8 cellular contexts compared by ENCODE assay signal in the genomic region with DNA sequence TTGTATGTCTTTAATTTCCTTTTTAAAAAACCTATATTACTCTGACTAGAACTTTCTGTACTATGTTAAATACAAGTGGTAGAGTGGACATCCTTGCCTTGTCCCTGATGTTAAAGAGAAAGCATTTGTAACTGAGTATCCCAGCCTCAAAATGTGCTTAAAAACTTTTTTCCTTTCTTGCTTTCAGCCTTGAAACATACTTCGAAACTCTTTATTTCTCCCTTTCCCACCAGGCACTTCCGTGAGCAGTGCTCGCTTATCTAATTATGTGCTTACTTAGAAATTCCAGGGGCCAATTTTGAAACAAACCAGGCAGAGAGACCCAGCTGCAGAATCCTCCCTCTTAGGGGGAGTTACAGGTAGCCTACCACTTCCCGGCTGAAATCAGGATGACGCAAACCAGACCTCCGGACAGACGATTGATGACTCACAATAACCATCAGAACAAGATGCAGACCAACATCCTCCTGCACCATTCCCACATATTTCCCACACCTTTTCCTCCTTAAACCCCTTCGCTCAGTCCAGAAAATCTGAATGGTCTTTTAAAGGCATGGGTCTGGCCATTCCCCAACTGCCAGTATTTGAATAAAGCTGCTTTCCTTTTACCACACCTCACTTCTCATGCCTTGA. TPM values are rescaled to one million over a fixed set of nuclear protein-coding genes. Genes with fewer than 3 reads are reported as not detected.
DNase-seq lines count a peak whose midpoint lies in the region; ATAC-seq and TF ChIP-seq lines count a peak whose summit lies in the region.
"Not testable (repeated sequence)": the region's sequence is repeated elsewhere in the genome, so short reads cannot be mapped to it uniquely, and the experiment has no call there.
"Had no signal": no experiment of that assay in that cellular context is flagged by ENCODE, and none has a peak within 500 bp of the region (broad histone marks: within the 10 kb centered on the region; RNA-seq: fewer than 3 reads in every experiment).

No MANE protein-coding gene starts in this region.

- H3K27ac ChIP-seq in RWPE2 (ENCODE audit: poor library complexity, severe bottlenecking) = not testable (repeated sequence)

- intact Hi-C loops in MCF 10A (cut with micrococcal nuclease) = not testable (repeated sequence)

- not testable (repeated sequence) for H3K4me3 Mint-ChIP-seq in MCF 10A (ENCODE audit: unreplicated experiment)

- ATAC-seq in RWPE2 (ENCODE audit: low read depth) (peak; percentile 63; the same call in 2 of the 3 replicates), omental fat pad (ENCODE audit: low FRiP score) (peak; percentile 90)

- H3K36me3 ChIP-seq in RWPE2 (ENCODE audit: low read depth) = not testable (repeated sequence)

- DNase-seq in DMS79 (lab: John Stamatoyannopoulos, UW) (peak; percentile 5), HS-5 (ENCODE audit: low read depth) (peak; percentile 2), RWPE2 (ENCODE audit: low spot score) (peak; percentile 15), MCF 10A (ENCODE audit: unreplicated experiment) (peak; percentile 41), fibroblast of mammary gland (ENCODE audit: low read depth) (peak; percentile 56), islet precursor cell (peak; percentile 94)
- DNase-seq in omental fat pad (ENCODE audit: low spot score) = not testable (repeated sequence)

- peaks cover 68% of the 10 kb centered on the region for H3K27me3 Mint-ChIP-seq in MCF 10A (ENCODE audit: insufficient read depth, unreplicated experiment)

- H3K4me1 ChIP-seq in RWPE2 (ENCODE audit: insufficient read depth, poor library complexity, severe bottlenecking) = not testable (repeated sequence)

- not testable (repeated sequence) for H3K9me3 ChIP-seq in RWPE2 (ENCODE audit: severe bottlenecking)

- H3K27ac Mint-ChIP-seq in MCF 10A (ENCODE audit: low read depth, unreplicated experiment) = not testable (repeated sequence)

- BruUV-seq in MCF 10A (replicated peaks; lab: Mats Ljungman, UMichigan) = not testable (repeated sequence)

- CTCF ChIA-PET in MCF 10A (lab: Yijun Ruan, JAX) = not testable (repeated sequence)

- not testable (repeated sequence) for H3K4me1 Mint-ChIP-seq in MCF 10A (ENCODE audit: insufficient read depth, unreplicated experiment)

- TF ChIP-seq CTCF in RWPE2 (IDR thresholded peaks at IDR 0.05; ENCODE audit: poor library complexity, severe bottlenecking); MCF 10A (IDR thresholded peaks at IDR 0.05; ENCODE audit: unreplicated experiment); fibroblast of mammary gland (conservative IDR thresholded peaks at IDR 0.05; ENCODE audit: control insufficient read depth, insufficient read depth, low read depth, low read length); omental fat pad (IDR thresholded peaks at IDR 0.05): not testable (repeated sequence)

- H3K4me3 ChIP-seq in RWPE2 (ENCODE audit: severe bottlenecking); fibroblast of mammary gland (ENCODE audit: control insufficient read depth, low read depth, low read length): not testable (repeated sequence)

- H3K27me3 ChIP-seq in RWPE2 (ENCODE audit: insufficient read depth, poor library complexity, severe bottlenecking) = not testable (repeated sequence)

- POLR2A ChIA-PET in MCF 10A (lab: Yijun Ruan, JAX) = not testable (repeated sequence)

- H3K9me3 Mint-ChIP-seq in MCF 10A (ENCODE audit: unreplicated experiment) = not testable (repeated sequence)

- H3K36me3 Mint-ChIP-seq in MCF 10A (ENCODE audit: insufficient read depth, unreplicated experiment) = not testable (repeated sequence)

RNA-seq across cellular contexts. Expression of a gene that starts 2.5 kb away (rescaled TPM):
- total RNA-seq in MCF 10A (2022) = not detected in 2 replicates
- not detected for total RNA-seq in omental fat pad
- total RNA-seq: SJCRH30 had no signal

RNA-seq across cellular contexts. Expression of a gene that starts 18.2 kb away (rescaled TPM):
- total RNA-seq in MCF 10A (2022) (not detected in 2 replicates), omental fat pad (not detected)
- total RNA-seq: SJCRH30 had no signal

RNA-seq across cellular contexts. Expression of a gene that starts 22.1 kb away (rescaled TPM):
- total RNA-seq in MCF 10A (2022) (not detected in 2 replicates), omental fat pad (not detected)
- total RNA-seq: SJCRH30 had no signal

RNA-seq across cellular contexts. Expression of a gene that starts 42.9 kb away (rescaled TPM):
- 35.4 and 45.8 TPM in 2 replicates for total RNA-seq in MCF 10A (2022)
- 10 to 100 TPM; 23.5 to 46.8 (median 34.9) TPM for total RNA-seq in omental fat pad
